Comparison of ENCODE assay signal across 8 cellular contexts in the genomic region with DNA sequence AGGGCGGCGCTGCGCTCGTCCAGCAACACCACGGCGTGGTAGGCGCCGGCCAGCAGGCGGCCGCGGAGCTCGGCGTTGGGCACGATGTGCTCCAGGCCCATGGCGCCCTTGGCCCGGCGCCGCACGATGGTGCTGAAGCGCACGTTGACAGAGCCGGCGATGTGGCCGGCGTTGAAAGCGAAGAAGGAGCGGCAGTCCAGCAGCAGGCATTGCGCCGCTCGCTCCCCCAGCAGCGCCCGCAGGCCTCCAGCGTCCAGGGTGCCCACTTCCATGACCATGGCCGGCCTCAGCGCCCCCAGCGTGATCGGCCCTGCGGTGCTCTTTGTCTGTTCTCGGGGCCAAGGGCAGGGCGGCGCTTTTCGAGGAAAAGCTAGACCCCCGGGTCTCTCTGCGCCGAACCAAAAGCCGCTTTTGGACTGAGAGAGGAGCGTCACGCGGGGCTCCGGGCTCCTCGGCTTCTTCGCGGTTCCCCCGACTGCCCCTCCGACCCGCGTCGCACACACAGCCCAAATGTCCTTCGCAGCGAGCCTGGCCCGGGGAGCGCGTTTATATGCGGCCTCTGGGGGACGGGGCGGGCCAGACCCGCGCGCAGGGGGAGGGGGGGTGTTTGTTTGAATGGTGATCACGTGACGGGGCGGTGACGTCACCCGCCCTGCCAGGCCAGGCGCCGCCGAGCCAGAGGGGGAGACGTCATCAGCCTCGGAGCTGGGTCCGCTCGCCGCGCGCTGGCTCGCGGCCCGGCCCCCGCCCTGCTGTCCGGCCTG. TPM values are rescaled to one million over a fixed set of nuclear protein-coding genes. Genes with fewer than 3 reads are reported as not detected.
DNase-seq lines count a peak whose midpoint lies in the region; ATAC-seq and TF ChIP-seq lines count a peak whose summit lies in the region.

A gene with protein sequence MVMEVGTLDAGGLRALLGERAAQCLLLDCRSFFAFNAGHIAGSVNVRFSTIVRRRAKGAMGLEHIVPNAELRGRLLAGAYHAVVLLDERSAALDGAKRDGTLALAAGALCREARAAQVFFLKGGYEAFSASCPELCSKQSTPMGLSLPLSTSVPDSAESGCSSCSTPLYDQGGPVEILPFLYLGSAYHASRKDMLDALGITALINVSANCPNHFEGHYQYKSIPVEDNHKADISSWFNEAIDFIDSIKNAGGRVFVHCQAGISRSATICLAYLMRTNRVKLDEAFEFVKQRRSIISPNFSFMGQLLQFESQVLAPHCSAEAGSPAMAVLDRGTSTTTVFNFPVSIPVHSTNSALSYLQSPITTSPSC (minus strand): TSS at position 521 of the 764 bp plus-strand sequence. CDS start 243 bp downstream, at position 278.

- H3K9me3 ChIP-seq in Loucy (ENCODE audit: insufficient read depth, low read depth, low read length) (no peaks in the 10 kb centered on the region), RWPE2 (ENCODE audit: severe bottlenecking) (no peaks in the 10 kb centered on the region)

- H3K9me3 Mint-ChIP-seq in nephron progenitor cell = no peaks in the 10 kb centered on the region
- H3K9me3 Mint-ChIP-seq in stimulated activated naive CD8-positive, alpha-beta T cell treated with anti-CD3 and anti-CD28 coated beads, Interleukin-15, Interleukin-2, amounts not matched to agents 100 ng/mL and 50 ng/mL, for 24 hours = no peaks in the 10 kb centered on the region

- peaks cover 17% of the 10 kb centered on the region for H3K27me3 Mint-ChIP-seq in nephron progenitor cell (ENCODE audit: low read depth, poor library complexity)
- no peaks in the 10 kb centered on the region for H3K27me3 Mint-ChIP-seq in stimulated activated naive CD8-positive, alpha-beta T cell treated with anti-CD3 and anti-CD28 coated beads, Interleukin-15, Interleukin-2, amounts not matched to agents 100 ng/mL and 50 ng/mL, for 24 hours

- H3K4me3 ChIP-seq in Loucy (ENCODE audit: low read length, poor library complexity, severe bottlenecking) (peak within 1 kb of the TSS; percentile 94), RWPE2 (ENCODE audit: severe bottlenecking) (peak within 1 kb of the TSS; percentile 90), fibroblast of the aortic adventitia (ENCODE audit: low read depth, low read length) (peak within 1 kb of the TSS; percentile 96)

- H2AFZ ChIP-seq in Loucy (ENCODE audit: low read length) = peak within 1 kb of the TSS; percentile 81

- peak within 1 kb of the TSS; percentile 95 for H3K27ac ChIP-seq in RWPE2 (ENCODE audit: poor library complexity, severe bottlenecking)

- H4K20me1 ChIP-seq in Loucy (ENCODE audit: insufficient read depth, low read length, poor library complexity, severe bottlenecking) = peaks cover 20% of the 10 kb centered on the region

- H3K4me1 Mint-ChIP-seq in nephron progenitor cell = peaks cover 71% of the 10 kb centered on the region
- H3K4me1 Mint-ChIP-seq in stimulated activated naive CD8-positive, alpha-beta T cell treated with anti-CD3 and anti-CD28 coated beads, Interleukin-15, Interleukin-2, amounts not matched to agents 100 ng/mL and 50 ng/mL, for 24 hours (ENCODE audit: low read depth) = peaks cover 78% of the 10 kb centered on the region

- peaks cover 4% of the 10 kb centered on the region; the same call in 1 of the 2 replicates for H3F3A ChIP-seq in Loucy (ENCODE audit: low read depth)

- no peaks in the 10 kb centered on the region for H3K9me2 ChIP-seq in Loucy (replicated peaks; ENCODE audit: low read depth, low read length)

- peaks cover 37% of the 10 kb centered on the region for H3K79me2 ChIP-seq in Loucy (ENCODE audit: insufficient read depth, low read length)

- H3K27ac Mint-ChIP-seq in nephron progenitor cell = peak within 1 kb of the TSS; percentile 98
- H3K27ac Mint-ChIP-seq in stimulated activated naive CD8-positive, alpha-beta T cell treated with anti-CD3 and anti-CD28 coated beads, Interleukin-15, Interleukin-2, amounts not matched to agents 100 ng/mL and 50 ng/mL, for 24 hours = peak within 1 kb of the TSS; percentile 93

- H3K27me3 ChIP-seq in Loucy (ENCODE audit: insufficient read depth, low read length, poor library complexity, severe bottlenecking) (no peaks in the 10 kb centered on the region), RWPE2 (ENCODE audit: insufficient read depth, poor library complexity, severe bottlenecking) (no peaks in the 10 kb centered on the region)

- DNase-seq in ELR (ENCODE audit: low read depth) (peak; percentile 98), H4 (ENCODE audit: low spot score) (peak; percentile 94), RWPE2 (ENCODE audit: low spot score) (peak; percentile 100), activated gamma-delta T cell (lab: John Stamatoyannopoulos, UW) (peak; percentile 98), fibroblast of the aortic adventitia (ENCODE audit: low read depth) (peak; percentile 96), nephron progenitor cell (peak; percentile 99)

- peak; percentile 42 for ATAC-seq in RWPE2 (ENCODE audit: low read depth)

- H3K4me1 ChIP-seq in Loucy (ENCODE audit: insufficient read depth, low read length, poor library complexity, severe bottlenecking) (peaks cover 25% of the 10 kb centered on the region), RWPE2 (ENCODE audit: insufficient read depth, poor library complexity, severe bottlenecking) (peaks cover 51% of the 10 kb centered on the region)

- H3K4me3 Mint-ChIP-seq in nephron progenitor cell = peak within 1 kb of the TSS; percentile 96
- peak within 1 kb of the TSS; percentile 86 for H3K4me3 Mint-ChIP-seq in stimulated activated naive CD8-positive, alpha-beta T cell treated with anti-CD3 and anti-CD28 coated beads, Interleukin-15, Interleukin-2, amounts not matched to agents 100 ng/mL and 50 ng/mL, for 24 hours

- H3K36me3 ChIP-seq in Loucy (ENCODE audit: insufficient read depth, low read length) = peaks cover 11% of the 10 kb centered on the region; the same call in 1 of the 2 replicates
- peaks cover 32% of the 10 kb centered on the region for H3K36me3 ChIP-seq in RWPE2 (ENCODE audit: low read depth)

- H3K4me2 ChIP-seq in Loucy (ENCODE audit: low read depth, low read length, poor library complexity, severe bottlenecking) = peak within 1 kb of the TSS; percentile 97

- TF ChIP-seq CTCF in Loucy (conservative IDR thresholded peaks at IDR 0.05; ENCODE audit: low read length) (peak; percentile 39), RWPE2 (IDR thresholded peaks at IDR 0.05; ENCODE audit: poor library complexity, severe bottlenecking) (peak; percentile 63), fibroblast of the aortic adventitia (IDR thresholded peaks at IDR 0.05; ENCODE audit: insufficient read depth, low read length) (peak; percentile 39), nephron progenitor cell (IDR thresholded peaks at IDR 0.05) (peak; percentile 37)

- H3K9ac ChIP-seq in Loucy (ENCODE audit: low read depth, low read length, poor library complexity, severe bottlenecking) = peak within 1 kb of the TSS; percentile 87

- peaks cover 30% of the 10 kb centered on the region for H3K36me3 Mint-ChIP-seq in nephron progenitor cell (ENCODE audit: low read depth)
- peaks cover 29% of the 10 kb centered on the region for H3K36me3 Mint-ChIP-seq in stimulated activated naive CD8-positive, alpha-beta T cell treated with anti-CD3 and anti-CD28 coated beads, Interleukin-15, Interleukin-2, amounts not matched to agents 100 ng/mL and 50 ng/mL, for 24 hours (ENCODE audit: low read depth)

RNA-seq across cellular contexts. Expression of the gene that starts here (rescaled TPM):
- 15.8 and 18.5 TPM in 2 replicates for total RNA-seq in H4 (2014; rRNA removed; shearing (Covaris generic))
- 22.2 and 44.1 TPM in 2 replicates for total RNA-seq in fibroblast of the aortic adventitia (ENCODE audit: low replicate concordance)

Comparison
In these comparisons a context has a peak if more than half of its experiments do, and no peak if none do; other contexts are left out.
1. Peak in every context shown above with its lines: DNase-seq, ATAC-seq, H3K4me3 ChIP-seq and H3K27ac ChIP-seq.